ENCODE assay signal across 23 cellular contexts in the genomic region with DNA sequence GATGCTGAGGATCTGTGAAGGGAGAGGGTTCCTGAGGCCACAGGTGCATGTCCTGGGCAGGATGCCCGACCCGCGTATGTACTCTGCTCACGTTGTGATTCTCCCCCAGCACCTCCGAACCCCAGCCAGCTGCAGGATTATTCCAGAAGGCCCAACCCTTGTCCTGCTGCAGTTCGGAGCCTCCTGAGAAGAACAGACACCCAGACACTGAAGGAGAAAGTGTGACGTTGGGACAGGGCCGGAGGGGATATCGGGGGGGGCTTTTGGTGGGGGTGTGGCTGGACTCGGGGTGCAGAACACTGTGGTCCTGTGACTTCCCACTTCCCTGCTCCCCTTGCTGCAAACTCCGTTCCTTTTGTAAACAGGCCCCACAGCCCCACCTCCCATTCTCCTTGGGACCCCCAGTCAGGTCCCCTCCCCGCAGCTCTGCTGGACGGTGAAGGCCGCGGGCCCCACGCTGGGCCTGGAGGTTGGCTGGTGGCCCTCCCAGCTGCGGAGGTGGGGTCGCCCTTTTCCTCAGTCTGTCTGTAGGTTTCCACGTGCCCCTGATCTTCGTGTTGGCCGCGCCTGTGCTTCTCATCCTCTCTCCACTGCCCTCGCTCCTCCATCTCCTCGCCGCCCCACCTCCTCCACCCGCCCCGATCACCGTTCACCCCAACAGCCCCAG.
A peak's percentile ranks its signal among the peaks of the same experiment; 100 is the strongest.
DNase-seq lines count a peak whose midpoint lies in the region; ATAC-seq and TF ChIP-seq lines count a peak whose summit lies in the region.
"Had no signal": no experiment of that assay in that cellular context is flagged by ENCODE, and none has a peak within 500 bp of the region (broad histone marks: within the 10 kb centered on the region; RNA-seq: fewer than 3 reads in every experiment).

No MANE protein-coding gene starts in this region.

- no peak overlapping the region for H3K14ac ChIP-seq in H9 (ENCODE audit: insufficient read depth, low read length)

- H2BK15ac ChIP-seq in H9 (ENCODE audit: low read depth, low read length): no peak overlapping the region

- H3K36me3 ChIP-seq in lower lobe of right lung (no peaks in the 10 kb centered on the region), suprapubic skin (no peaks in the 10 kb centered on the region)
- H3K36me3 ChIP-seq: SJSA1 had no signal

- H2BK5ac ChIP-seq in H9 (ENCODE audit: insufficient read length, low read length): no peak overlapping the region

- TF ChIP-seq CTCF in H9 (conservative IDR thresholded peaks at IDR 0.05) (no peak), WTC11 (IDR thresholded peaks at IDR 0.05) (no peak), lower lobe of right lung (IDR thresholded peaks at IDR 0.05) (no peak), suprapubic skin (IDR thresholded peaks at IDR 0.05) (no peak)

- H3K4me1 Mint-ChIP-seq in H9 (peaks cover 0 to 4% of the 10 kb centered on the region in 2 experiments; a peak in 2 of 4 replicates), WTC11 (no peaks in the 10 kb centered on the region)
- H3K4me1 Mint-ChIP-seq: CD8-positive, alpha-beta memory T cell had no signal

- WGBS in H9 (ENCODE audit: extremely low coverage, insufficient read length, low lambda C conversion rate): no CpG with 5 or more reads among the region's 28 CpGs
- WGBS in suprapubic skin: 89% methylated on average over 22 of the region's 28 CpGs

- H3K9me3 ChIP-seq in H9 (ENCODE audit: control insufficient read depth, low read depth, low read length) (no peaks in the 10 kb centered on the region), lower lobe of right lung (no peaks in the 10 kb centered on the region), suprapubic skin (no peaks in the 10 kb centered on the region)
- H3K9me3 ChIP-seq: SJSA1 had no signal

- TF ChIP-seq POLR2A in suprapubic skin (IDR thresholded peaks at IDR 0.05): no peak

- DNase-seq in H9 (peak; percentile 20), WTC11 (ENCODE audit: low spot score) (peak; percentile 2), lower lobe of right lung (peak; percentile 19), suprapubic skin (ENCODE audit: low spot score in 2 of 2) (peak; percentile 40 to 65), HuH-7 (ENCODE audit: low spot score) (no peak), NCI-H526 (lab: John Stamatoyannopoulos, UW) (no peak)
- DNase-seq: CD8-positive, alpha-beta memory T cell; DMS 273 treated with DMSO at 0.1 percent for 48 hours; DMS79; EL; GDM1; NCI-H1048; NCI-H1417 treated with DMSO at 0.1 percent for 48 hours; NCI-H187; NCI-H2081 treated with DMSO at 0.1 percent for 48 hours; NCI-H2171 treated with DMSO at 0.1 percent for 48 hours; NCI-H524; NCI-H774; Right ventricle myocardium superior had no signal

- TF ChIP-seq EP300 in suprapubic skin (IDR thresholded peaks at IDR 0.05): no peak

- no peak overlapping the region for H3K4me2 ChIP-seq in H9 (ENCODE audit: insufficient read depth, insufficient read length, low read length)

- H3K18ac ChIP-seq in H9 (ENCODE audit: insufficient read length, low read depth, low read length): no peak overlapping the region

- H3K36me3 Mint-ChIP-seq in H9 (ENCODE audit: insufficient read depth in 1 of 3, low read depth in 3 of 3) (no peaks in the 10 kb centered on the region; a peak in 1 of 7 replicates), WTC11 (no peaks in the 10 kb centered on the region)
- H3K36me3 Mint-ChIP-seq: CD8-positive, alpha-beta memory T cell had no signal

- no peak overlapping the region for H2BK20ac ChIP-seq in H9 (ENCODE audit: low read depth, low read length, poor library complexity, severe bottlenecking)

- peaks cover 33% of the 10 kb centered on the region for H3K27me3 Mint-ChIP-seq in H9 (ENCODE audit: low read depth)
- H3K27me3 Mint-ChIP-seq in WTC11 (ENCODE audit: low read depth): no peaks in the 10 kb centered on the region; the same call in 1 of the 2 replicates

- H4K8ac ChIP-seq in H9 (replicated peaks; ENCODE audit: insufficient read length, low read depth, low read length): no peak overlapping the region

- CTCF ChIA-PET in WTC11 (lab: Charles Lee): interaction anchor here (0.7 to 1.0 kb wide), 2 partner anchors 62 to 82 kb away, joined by 3 read pairs; no protein-coding TSS in a partner anchor

- H3K9ac ChIP-seq in H9 (ENCODE audit: extremely low read depth, insufficient read length, low read length): no peak overlapping the region

- no peak overlapping the region for H2AK5ac ChIP-seq in H9 (ENCODE audit: insufficient read length, low read length)

- ATAC-seq in WTC11: no peak
- no peak for ATAC-seq in lower lobe of right lung
- no peak for ATAC-seq in HG03442 (IDR thresholded peaks at IDR 0.05; ENCODE audit: unreplicated experiment)

- H4K91ac ChIP-seq in H9 (ENCODE audit: insufficient read length, low read depth, low read length): no peak overlapping the region

- no peaks in the 10 kb centered on the region for H3K9me3 Mint-ChIP-seq in H9
- no peaks in the 10 kb centered on the region for H3K9me3 Mint-ChIP-seq in WTC11

- no peak overlapping the region for H3K27ac ChIP-seq in H9 (ENCODE audit: insufficient read length, low read depth, low read length)
- H3K27ac ChIP-seq in lower lobe of right lung: no peak overlapping the region
- H3K27ac ChIP-seq in suprapubic skin: no peak overlapping the region
- H3K27ac ChIP-seq: C4-2B, HL-60, SJSA1 had no signal

- H3K27me3 ChIP-seq in H9 (ENCODE audit: insufficient read depth, low read length) (no peaks in the 10 kb centered on the region), lower lobe of right lung (ENCODE audit: low read depth) (peaks cover 12% of the 10 kb centered on the region), suprapubic skin (peaks cover 65% of the 10 kb centered on the region)

- no peak overlapping the region for H3K4me3 ChIP-seq in lower lobe of right lung
- H3K4me3 ChIP-seq in suprapubic skin: no peak overlapping the region
- H3K4me3 ChIP-seq: SJSA1 had no signal

- H3K79me2 ChIP-seq in H9 (ENCODE audit: insufficient read depth, low read length): no peaks in the 10 kb centered on the region

- H4K20me1 ChIP-seq in H9 (ENCODE audit: control insufficient read depth, insufficient read depth, insufficient read length): no peaks in the 10 kb centered on the region

- H3K4me3 Mint-ChIP-seq in H9: no peak overlapping the region
- no peak overlapping the region for H3K4me3 Mint-ChIP-seq in WTC11
- H3K4me3 Mint-ChIP-seq: CD8-positive, alpha-beta memory T cell had no signal

- POLR2A ChIA-PET in WTC11 (lab: Charles Lee): no interaction called here

- H3T11ph ChIP-seq in H9 (ENCODE audit: low read length): no peak overlapping the region

- no peak overlapping the region for H3K4ac ChIP-seq in H9 (ENCODE audit: low read depth, low read length)

- intact Hi-C loops in lower lobe of right lung (cut with DNase I): no loop called here

- H3K23ac ChIP-seq in H9 (ENCODE audit: insufficient read length, low read depth, low read length): no peak overlapping the region

- H2BK12ac ChIP-seq in H9 (ENCODE audit: insufficient read length, low read depth, low read length): no peak overlapping the region

- no peak overlapping the region for H2AFZ ChIP-seq in H9 (ENCODE audit: low read length)

- H3K4me1 ChIP-seq in H9 (ENCODE audit: insufficient read depth, low read length): no peaks in the 10 kb centered on the region
- no peaks in the 10 kb centered on the region for H3K4me1 ChIP-seq in lower lobe of right lung
- H3K4me1 ChIP-seq in suprapubic skin: no peaks in the 10 kb centered on the region
- H3K4me1 ChIP-seq: SJSA1 had no signal

- H4K5ac ChIP-seq in H9 (ENCODE audit: insufficient read length, low read depth, low read length): no peak overlapping the region

- no peaks in the 10 kb centered on the region for H3K79me1 ChIP-seq in H9 (ENCODE audit: insufficient read depth, low read depth, low read length, poor library complexity, severe bottlenecking)

- H3K27ac Mint-ChIP-seq in H9: no peak overlapping the region
- H3K27ac Mint-ChIP-seq in WTC11: no peak overlapping the region
- H3K27ac Mint-ChIP-seq: CD8-positive, alpha-beta memory T cell had no signal

- no peak overlapping the region for H3K56ac ChIP-seq in H9 (ENCODE audit: insufficient read length, low read depth, low read length)

- no peak overlapping the region for H2BK120ac ChIP-seq in H9 (ENCODE audit: low read depth, low read length, poor library complexity, severe bottlenecking)

- H3K23me2 ChIP-seq in H9 (ENCODE audit: insufficient read length, low read depth, low read length, poor library complexity, severe bottlenecking): no peaks in the 10 kb centered on the region

TF ChIP-seq in WTC11, 78 proteins besides CTCF, POLR2A, EP300 and RAD21:
- TF ChIP-seq ZNF416 (CRISPR knock-in tag; IDR thresholded peaks at IDR 0.05): no peak
- TF ChIP-seq, protein P1, sequence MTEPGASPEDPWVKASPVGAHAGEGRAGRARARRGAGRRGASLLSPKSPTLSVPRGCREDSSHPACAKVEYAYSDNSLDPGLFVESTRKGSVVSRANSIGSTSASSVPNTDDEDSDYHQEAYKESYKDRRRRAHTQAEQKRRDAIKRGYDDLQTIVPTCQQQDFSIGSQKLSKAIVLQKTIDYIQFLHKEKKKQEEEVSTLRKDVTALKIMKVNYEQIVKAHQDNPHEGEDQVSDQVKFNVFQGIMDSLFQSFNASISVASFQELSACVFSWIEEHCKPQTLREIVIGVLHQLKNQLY (CRISPR knock-in tag; IDR thresholded peaks at IDR 0.05): no peak
- TF ChIP-seq, protein P2, sequence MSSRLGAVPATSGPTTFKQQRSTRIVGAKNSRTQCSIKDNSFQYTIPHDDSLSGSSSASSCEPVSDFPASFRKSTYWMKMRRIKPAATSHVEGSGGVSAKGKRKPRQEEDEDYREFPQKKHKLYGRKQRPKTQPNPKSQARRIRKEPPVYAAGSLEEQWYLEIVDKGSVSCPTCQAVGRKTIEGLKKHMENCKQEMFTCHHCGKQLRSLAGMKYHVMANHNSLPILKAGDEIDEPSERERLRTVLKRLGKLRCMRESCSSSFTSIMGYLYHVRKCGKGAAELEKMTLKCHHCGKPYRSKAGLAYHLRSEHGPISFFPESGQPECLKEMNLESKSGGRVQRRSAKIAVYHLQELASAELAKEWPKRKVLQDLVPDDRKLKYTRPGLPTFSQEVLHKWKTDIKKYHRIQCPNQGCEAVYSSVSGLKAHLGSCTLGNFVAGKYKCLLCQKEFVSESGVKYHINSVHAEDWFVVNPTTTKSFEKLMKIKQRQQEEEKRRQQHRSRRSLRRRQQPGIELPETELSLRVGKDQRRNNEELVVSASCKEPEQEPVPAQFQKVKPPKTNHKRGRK (CRISPR knock-in tag; IDR thresholded peaks at IDR 0.05; ENCODE audit: borderline replicate concordance): no peak
TF ChIP-seq in WTC11: peak in this region for 0.

Comparison
In these comparisons a context has a peak if more than half of its experiments do, and no peak if none do; other contexts are left out.
1. DNase-seq: peak in H9 (single experiment), WTC11 (single experiment), lower lobe of right lung (single experiment) and suprapubic skin (2 of 2); none in HuH-7 (single experiment) and NCI-H526 (0 of 2).